17 cellular contexts compared by ENCODE assay signal in genomic region chr2:105447476-105447875, GRCh38.
"Had no signal": no experiment of that assay in that cellular context is flagged by ENCODE, and none has a peak within 500 bp of the region (broad histone marks: within the 10 kb centered on the region; RNA-seq: fewer than 3 reads in every experiment).

No MANE protein-coding gene starts in this region.

- DNase-seq: activated CD4-positive, alpha-beta T cell treated with anti-CD3 and anti-CD28 coated beads for 1 hour; activated CD4-positive, alpha-beta T cell treated with anti-CD3 and anti-CD28 coated beads, Interleukin-2, amount 50 U/mL, for 48 hours; activated gamma-delta T cell; activated T-cell treated with anti-CD3 and anti-CD28 coated beads, Interleukin-2, amount 50 U/mL, for 4 hours; central memory CD4-positive, alpha-beta T cell; cortex of kidney; effector CD8-positive, alpha-beta T cell; glutamatergic neuron; psoas muscle; stimulated activated CD4-positive, alpha-beta T cell treated with anti-CD3 and anti-CD28 coated beads, Interleukin-4, amount 100 ng/mL, for 1 hour; stimulated activated CD8-positive, alpha-beta memory T cell treated with anti-CD3 and anti-CD28 coated beads, Interleukin-4, amount 100 ng/mL, for 48 hours; stimulated activated naive CD8-positive, alpha-beta T cell treated with anti-CD3 and anti-CD28 coated beads, Interleukin-15, Interleukin-2, amounts not matched to agents 100 U/mL and 50 U/mL, for 24 hours; T-helper 9 cell; upper lobe of right lung had no signal

- H3K36me3 ChIP-seq: ascending aorta, suprapubic skin, upper lobe of right lung had no signal

- H3K27me3 ChIP-seq: ascending aorta, suprapubic skin, upper lobe of right lung had no signal

- H3K9me3 ChIP-seq: ascending aorta, psoas muscle, suprapubic skin, upper lobe of right lung had no signal

- ATAC-seq: activated T-cell treated with anti-CD3 and anti-CD28 coated beads, Interleukin-2, amount 50 U/mL, for 4 hours; left lobe of liver; psoas muscle; stimulated activated naive CD8-positive, alpha-beta T cell treated with anti-CD3 and anti-CD28 coated beads, Interleukin-15, Interleukin-2, amounts not matched to agents 100 U/mL and 50 U/mL, for 24 hours; upper lobe of right lung had no signal

- H3K4me1 ChIP-seq: ascending aorta, suprapubic skin, upper lobe of right lung had no signal

- H3K27ac ChIP-seq: ascending aorta, psoas muscle, suprapubic skin, upper lobe of right lung had no signal

- H3K4me3 ChIP-seq: ascending aorta, psoas muscle, suprapubic skin, upper lobe of right lung had no signal
